Comparison of ENCODE assay signal across 1 cellular context in the genomic region with DNA sequence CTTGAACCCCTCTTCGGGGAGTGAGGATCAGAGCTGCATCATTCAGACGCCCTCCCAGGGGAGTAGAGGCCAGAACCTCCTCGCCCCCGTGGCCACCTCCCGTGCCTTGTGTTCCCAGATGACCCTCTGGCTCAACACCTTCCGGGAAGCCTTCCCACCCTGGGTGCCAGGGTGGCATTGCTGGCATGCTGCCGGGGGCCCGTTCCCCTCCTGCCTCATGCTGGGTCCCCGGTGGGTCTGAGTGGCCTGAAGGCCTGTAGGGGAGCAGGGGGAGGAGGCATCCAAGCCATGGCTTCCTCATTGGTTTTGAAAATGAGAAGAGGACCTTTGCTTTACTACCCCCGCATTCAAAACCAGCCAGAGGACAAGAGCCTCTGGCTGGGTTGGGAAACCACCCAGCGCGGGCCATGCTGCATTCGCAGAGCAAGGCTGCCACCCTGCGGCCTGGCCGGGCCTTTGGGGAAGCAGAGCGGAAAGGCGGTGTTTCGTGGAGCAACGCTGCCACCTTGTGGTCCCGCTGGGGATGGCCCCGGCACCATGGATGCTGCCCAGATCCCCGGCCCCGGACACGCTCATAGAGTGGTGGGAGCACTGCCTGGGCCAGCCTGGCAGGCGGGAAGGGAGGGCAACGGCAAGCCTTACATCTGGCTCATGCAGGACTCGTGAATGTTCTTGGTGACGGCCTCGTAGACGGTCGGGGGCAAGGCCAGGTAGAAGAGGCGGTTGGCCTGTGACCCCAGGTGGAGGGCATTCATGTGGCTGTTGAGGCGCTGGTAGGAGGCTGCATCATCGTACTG.
TF ChIP-seq lines count a peak whose summit lies in the region.

No MANE protein-coding gene starts in this region.

TF ChIP-seq in HEK293, 187 proteins besides CTCF, POLR2A, EP300 and RAD21 (continued from another document and continues in another):
- TF ChIP-seq, protein P1, sequence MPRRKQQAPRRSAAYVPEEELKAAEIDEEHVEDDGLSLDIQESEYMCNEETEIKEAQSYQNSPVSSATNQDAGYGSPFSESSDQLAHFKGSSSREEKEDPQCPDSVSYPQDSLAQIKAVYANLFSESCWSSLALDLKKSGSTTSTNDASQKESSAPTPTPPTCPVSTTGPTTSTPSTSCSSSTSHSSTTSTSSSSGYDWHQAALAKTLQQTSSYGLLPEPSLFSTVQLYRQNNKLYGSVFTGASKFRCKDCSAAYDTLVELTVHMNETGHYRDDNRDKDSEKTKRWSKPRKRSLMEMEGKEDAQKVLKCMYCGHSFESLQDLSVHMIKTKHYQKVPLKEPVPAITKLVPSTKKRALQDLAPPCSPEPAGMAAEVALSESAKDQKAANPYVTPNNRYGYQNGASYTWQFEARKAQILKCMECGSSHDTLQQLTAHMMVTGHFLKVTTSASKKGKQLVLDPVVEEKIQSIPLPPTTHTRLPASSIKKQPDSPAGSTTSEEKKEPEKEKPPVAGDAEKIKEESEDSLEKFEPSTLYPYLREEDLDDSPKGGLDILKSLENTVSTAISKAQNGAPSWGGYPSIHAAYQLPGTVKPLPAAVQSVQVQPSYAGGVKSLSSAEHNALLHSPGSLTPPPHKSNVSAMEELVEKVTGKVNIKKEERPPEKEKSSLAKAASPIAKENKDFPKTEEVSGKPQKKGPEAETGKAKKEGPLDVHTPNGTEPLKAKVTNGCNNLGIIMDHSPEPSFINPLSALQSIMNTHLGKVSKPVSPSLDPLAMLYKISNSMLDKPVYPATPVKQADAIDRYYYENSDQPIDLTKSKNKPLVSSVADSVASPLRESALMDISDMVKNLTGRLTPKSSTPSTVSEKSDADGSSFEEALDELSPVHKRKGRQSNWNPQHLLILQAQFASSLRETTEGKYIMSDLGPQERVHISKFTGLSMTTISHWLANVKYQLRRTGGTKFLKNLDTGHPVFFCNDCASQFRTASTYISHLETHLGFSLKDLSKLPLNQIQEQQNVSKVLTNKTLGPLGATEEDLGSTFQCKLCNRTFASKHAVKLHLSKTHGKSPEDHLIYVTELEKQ (tag by site-specific recombination; IDR thresholded peaks at IDR 0.05; ENCODE audit: borderline replicate concordance) = no peak
- TF ChIP-seq ZNF248 (tag by site-specific recombination; IDR thresholded peaks at IDR 0.05) = no peak
- TF ChIP-seq PRDM1 (tag by site-specific recombination; IDR thresholded peaks at IDR 0.05) = no peak
- no peak for TF ChIP-seq ZNF266 (tag by site-specific recombination; IDR thresholded peaks at IDR 0.05; ENCODE audit: low read depth)
- peak; percentile 72 for TF ChIP-seq ZBTB17 (tag by site-specific recombination; IDR thresholded peaks at IDR 0.05)
- TF ChIP-seq ZNF626 (tag by site-specific recombination; IDR thresholded peaks at IDR 0.05) = no peak
- TF ChIP-seq ZSCAN23 (tag by site-specific recombination; IDR thresholded peaks at IDR 0.05) = 0 out of 2 replicates have a peak, but pooled peaks have one; percentile 26
- 0 out of 2 replicates have a peak, but pooled peaks have one; percentile 22 for TF ChIP-seq GFI1B (tag by site-specific recombination; IDR thresholded peaks at IDR 0.05)
- no peak for TF ChIP-seq ZNF558 (tag by site-specific recombination; IDR thresholded peaks at IDR 0.05)
- TF ChIP-seq ZFP37 (tag by site-specific recombination; IDR thresholded peaks at IDR 0.05) = peak; percentile 86
- TF ChIP-seq, protein P2, sequence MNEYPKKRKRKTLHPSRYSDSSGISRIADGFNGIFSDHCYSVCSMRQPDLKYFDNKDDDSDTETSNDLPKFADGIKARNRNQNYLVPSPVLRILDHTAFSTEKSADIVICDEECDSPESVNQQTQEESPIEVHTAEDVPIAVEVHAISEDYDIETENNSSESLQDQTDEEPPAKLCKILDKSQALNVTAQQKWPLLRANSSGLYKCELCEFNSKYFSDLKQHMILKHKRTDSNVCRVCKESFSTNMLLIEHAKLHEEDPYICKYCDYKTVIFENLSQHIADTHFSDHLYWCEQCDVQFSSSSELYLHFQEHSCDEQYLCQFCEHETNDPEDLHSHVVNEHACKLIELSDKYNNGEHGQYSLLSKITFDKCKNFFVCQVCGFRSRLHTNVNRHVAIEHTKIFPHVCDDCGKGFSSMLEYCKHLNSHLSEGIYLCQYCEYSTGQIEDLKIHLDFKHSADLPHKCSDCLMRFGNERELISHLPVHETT (tag by site-specific recombination; IDR thresholded peaks at IDR 0.05) = 0 out of 2 replicates have a peak, but pooled peaks have one; percentile 65
- TF ChIP-seq ZNF544 (tag by site-specific recombination; IDR thresholded peaks at IDR 0.05) = no peak
- no peak for TF ChIP-seq ZNF341 (tag by site-specific recombination; IDR thresholded peaks at IDR 0.05; ENCODE audit: low read depth)
- TF ChIP-seq ZNF785 (tag by site-specific recombination; IDR thresholded peaks at IDR 0.05) = no peak
- TF ChIP-seq FEZF1 (tag by site-specific recombination; IDR thresholded peaks at IDR 0.05) = no peak
- TF ChIP-seq KLF9 (tag by site-specific recombination; IDR thresholded peaks at IDR 0.05; ENCODE audit: low read depth) = no peak
- TF ChIP-seq ZNF324 (tag by site-specific recombination; IDR thresholded peaks at IDR 0.05) = 0 out of 2 replicates have a peak, but pooled peaks have one; percentile 48
- TF ChIP-seq ZEB2 (tag by site-specific recombination; IDR thresholded peaks at IDR 0.05) = peak; percentile 58
- peak; percentile 73 for TF ChIP-seq SP7 (tag by site-specific recombination; IDR thresholded peaks at IDR 0.05)
- no peak for TF ChIP-seq ZNF423 (tag by site-specific recombination; IDR thresholded peaks at IDR 0.05)
- no peak for TF ChIP-seq ZNF174 (tag by site-specific recombination; IDR thresholded peaks at IDR 0.05)
- 0 out of 2 replicates have a peak, but pooled peaks have one; percentile 37 for TF ChIP-seq YY2 (tag by site-specific recombination; IDR thresholded peaks at IDR 0.05)
- TF ChIP-seq ZNF660 (tag by site-specific recombination; IDR thresholded peaks at IDR 0.05) = peak; percentile 94
- no peak for TF ChIP-seq SETDB1 (IDR thresholded peaks at IDR 0.05; ENCODE audit: insufficient read length, low read length)
- TF ChIP-seq, protein P3, sequence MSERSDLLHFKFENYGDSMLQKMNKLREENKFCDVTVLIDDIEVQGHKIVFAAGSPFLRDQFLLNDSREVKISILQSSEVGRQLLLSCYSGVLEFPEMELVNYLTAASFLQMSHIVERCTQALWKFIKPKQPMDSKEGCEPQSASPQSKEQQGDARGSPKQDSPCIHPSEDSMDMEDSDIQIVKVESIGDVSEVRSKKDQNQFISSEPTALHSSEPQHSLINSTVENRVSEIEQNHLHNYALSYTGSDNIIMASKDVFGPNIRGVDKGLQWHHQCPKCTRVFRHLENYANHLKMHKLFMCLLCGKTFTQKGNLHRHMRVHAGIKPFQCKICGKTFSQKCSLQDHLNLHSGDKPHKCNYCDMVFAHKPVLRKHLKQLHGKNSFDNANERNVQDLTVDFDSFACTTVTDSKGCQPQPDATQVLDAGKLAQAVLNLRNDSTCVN (tag by site-specific recombination; optimal IDR thresholded peaks at IDR 0.05) = peak; percentile 36
- TF ChIP-seq, protein P4, sequence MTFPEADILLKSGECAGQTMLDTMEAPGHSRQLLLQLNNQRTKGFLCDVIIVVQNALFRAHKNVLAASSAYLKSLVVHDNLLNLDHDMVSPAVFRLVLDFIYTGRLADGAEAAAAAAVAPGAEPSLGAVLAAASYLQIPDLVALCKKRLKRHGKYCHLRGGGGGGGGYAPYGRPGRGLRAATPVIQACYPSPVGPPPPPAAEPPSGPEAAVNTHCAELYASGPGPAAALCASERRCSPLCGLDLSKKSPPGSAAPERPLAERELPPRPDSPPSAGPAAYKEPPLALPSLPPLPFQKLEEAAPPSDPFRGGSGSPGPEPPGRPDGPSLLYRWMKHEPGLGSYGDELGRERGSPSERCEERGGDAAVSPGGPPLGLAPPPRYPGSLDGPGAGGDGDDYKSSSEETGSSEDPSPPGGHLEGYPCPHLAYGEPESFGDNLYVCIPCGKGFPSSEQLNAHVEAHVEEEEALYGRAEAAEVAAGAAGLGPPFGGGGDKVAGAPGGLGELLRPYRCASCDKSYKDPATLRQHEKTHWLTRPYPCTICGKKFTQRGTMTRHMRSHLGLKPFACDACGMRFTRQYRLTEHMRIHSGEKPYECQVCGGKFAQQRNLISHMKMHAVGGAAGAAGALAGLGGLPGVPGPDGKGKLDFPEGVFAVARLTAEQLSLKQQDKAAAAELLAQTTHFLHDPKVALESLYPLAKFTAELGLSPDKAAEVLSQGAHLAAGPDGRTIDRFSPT (tag by site-specific recombination; IDR thresholded peaks at IDR 0.05) = peak; percentile 58
- no peak; the same call in 1 of the 2 replicates for TF ChIP-seq KLF16 (tag by site-specific recombination; IDR thresholded peaks at IDR 0.05)
- TF ChIP-seq, protein P5, sequence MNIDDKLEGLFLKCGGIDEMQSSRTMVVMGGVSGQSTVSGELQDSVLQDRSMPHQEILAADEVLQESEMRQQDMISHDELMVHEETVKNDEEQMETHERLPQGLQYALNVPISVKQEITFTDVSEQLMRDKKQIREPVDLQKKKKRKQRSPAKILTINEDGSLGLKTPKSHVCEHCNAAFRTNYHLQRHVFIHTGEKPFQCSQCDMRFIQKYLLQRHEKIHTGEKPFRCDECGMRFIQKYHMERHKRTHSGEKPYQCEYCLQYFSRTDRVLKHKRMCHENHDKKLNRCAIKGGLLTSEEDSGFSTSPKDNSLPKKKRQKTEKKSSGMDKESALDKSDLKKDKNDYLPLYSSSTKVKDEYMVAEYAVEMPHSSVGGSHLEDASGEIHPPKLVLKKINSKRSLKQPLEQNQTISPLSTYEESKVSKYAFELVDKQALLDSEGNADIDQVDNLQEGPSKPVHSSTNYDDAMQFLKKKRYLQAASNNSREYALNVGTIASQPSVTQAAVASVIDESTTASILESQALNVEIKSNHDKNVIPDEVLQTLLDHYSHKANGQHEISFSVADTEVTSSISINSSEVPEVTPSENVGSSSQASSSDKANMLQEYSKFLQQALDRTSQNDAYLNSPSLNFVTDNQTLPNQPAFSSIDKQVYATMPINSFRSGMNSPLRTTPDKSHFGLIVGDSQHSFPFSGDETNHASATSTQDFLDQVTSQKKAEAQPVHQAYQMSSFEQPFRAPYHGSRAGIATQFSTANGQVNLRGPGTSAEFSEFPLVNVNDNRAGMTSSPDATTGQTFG (tag by site-specific recombination; IDR thresholded peaks at IDR 0.05; ENCODE audit: borderline replicate concordance) = no peak
- peak; percentile 31; the same call in 1 of the 2 replicates for TF ChIP-seq ZNF335 (tag by site-specific recombination; conservative IDR thresholded peaks at IDR 0.05)
- TF ChIP-seq, protein P6, sequence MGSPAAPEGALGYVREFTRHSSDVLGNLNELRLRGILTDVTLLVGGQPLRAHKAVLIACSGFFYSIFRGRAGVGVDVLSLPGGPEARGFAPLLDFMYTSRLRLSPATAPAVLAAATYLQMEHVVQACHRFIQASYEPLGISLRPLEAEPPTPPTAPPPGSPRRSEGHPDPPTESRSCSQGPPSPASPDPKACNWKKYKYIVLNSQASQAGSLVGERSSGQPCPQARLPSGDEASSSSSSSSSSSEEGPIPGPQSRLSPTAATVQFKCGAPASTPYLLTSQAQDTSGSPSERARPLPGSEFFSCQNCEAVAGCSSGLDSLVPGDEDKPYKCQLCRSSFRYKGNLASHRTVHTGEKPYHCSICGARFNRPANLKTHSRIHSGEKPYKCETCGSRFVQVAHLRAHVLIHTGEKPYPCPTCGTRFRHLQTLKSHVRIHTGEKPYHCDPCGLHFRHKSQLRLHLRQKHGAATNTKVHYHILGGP (tag by site-specific recombination; IDR thresholded peaks at IDR 0.05) = no peak
- TF ChIP-seq KLF1 (tag by site-specific recombination; IDR thresholded peaks at IDR 0.05) = no peak; the same call in 1 of the 2 replicates
- 0 out of 2 replicates have a peak, but pooled peaks have one; percentile 33 for TF ChIP-seq ZNF600 (tag by site-specific recombination; IDR thresholded peaks at IDR 0.05)
- peak; percentile 73; the same call in 1 of the 2 replicates for TF ChIP-seq ZNF561 (tag by site-specific recombination; IDR thresholded peaks at IDR 0.05; ENCODE audit: borderline replicate concordance)
- TF ChIP-seq, protein P7, sequence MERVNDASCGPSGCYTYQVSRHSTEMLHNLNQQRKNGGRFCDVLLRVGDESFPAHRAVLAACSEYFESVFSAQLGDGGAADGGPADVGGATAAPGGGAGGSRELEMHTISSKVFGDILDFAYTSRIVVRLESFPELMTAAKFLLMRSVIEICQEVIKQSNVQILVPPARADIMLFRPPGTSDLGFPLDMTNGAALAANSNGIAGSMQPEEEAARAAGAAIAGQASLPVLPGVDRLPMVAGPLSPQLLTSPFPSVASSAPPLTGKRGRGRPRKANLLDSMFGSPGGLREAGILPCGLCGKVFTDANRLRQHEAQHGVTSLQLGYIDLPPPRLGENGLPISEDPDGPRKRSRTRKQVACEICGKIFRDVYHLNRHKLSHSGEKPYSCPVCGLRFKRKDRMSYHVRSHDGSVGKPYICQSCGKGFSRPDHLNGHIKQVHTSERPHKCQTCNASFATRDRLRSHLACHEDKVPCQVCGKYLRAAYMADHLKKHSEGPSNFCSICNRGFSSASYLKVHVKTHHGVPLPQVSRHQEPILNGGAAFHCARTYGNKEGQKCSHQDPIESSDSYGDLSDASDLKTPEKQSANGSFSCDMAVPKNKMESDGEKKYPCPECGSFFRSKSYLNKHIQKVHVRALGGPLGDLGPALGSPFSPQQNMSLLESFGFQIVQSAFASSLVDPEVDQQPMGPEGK (tag by site-specific recombination; IDR thresholded peaks at IDR 0.05) = 0 out of 2 replicates have a peak, but pooled peaks have one; percentile 23
- peak; percentile 100 for TF ChIP-seq ZNF654 (tag by site-specific recombination; IDR thresholded peaks at IDR 0.05; ENCODE audit: low read depth)
- no peak for TF ChIP-seq MZF1 (tag by site-specific recombination; IDR thresholded peaks at IDR 0.05; ENCODE audit: borderline replicate concordance)
- 0 out of 2 replicates have a peak, but pooled peaks have one; percentile 11 for TF ChIP-seq WT1 (tag by site-specific recombination; IDR thresholded peaks at IDR 0.05)
- TF ChIP-seq ZNF416 (tag by site-specific recombination; IDR thresholded peaks at IDR 0.05) = no peak
- no peak for TF ChIP-seq ZNF48 (tag by site-specific recombination; IDR thresholded peaks at IDR 0.05)
- TF ChIP-seq, protein P8, sequence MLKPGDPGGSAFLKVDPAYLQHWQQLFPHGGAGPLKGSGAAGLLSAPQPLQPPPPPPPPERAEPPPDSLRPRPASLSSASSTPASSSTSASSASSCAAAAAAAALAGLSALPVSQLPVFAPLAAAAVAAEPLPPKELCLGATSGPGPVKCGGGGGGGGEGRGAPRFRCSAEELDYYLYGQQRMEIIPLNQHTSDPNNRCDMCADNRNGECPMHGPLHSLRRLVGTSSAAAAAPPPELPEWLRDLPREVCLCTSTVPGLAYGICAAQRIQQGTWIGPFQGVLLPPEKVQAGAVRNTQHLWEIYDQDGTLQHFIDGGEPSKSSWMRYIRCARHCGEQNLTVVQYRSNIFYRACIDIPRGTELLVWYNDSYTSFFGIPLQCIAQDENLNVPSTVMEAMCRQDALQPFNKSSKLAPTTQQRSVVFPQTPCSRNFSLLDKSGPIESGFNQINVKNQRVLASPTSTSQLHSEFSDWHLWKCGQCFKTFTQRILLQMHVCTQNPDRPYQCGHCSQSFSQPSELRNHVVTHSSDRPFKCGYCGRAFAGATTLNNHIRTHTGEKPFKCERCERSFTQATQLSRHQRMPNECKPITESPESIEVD (tag by site-specific recombination; IDR thresholded peaks at IDR 0.05) = no peak
- no peak for TF ChIP-seq ZNF19 (tag by site-specific recombination; IDR thresholded peaks at IDR 0.05; ENCODE audit: low read depth)
- no peak for TF ChIP-seq BCL11B (tag by site-specific recombination; IDR thresholded peaks at IDR 0.05; ENCODE audit: low read depth)
